ENCODE assay signal across 1 cellular context in the genomic region with DNA sequence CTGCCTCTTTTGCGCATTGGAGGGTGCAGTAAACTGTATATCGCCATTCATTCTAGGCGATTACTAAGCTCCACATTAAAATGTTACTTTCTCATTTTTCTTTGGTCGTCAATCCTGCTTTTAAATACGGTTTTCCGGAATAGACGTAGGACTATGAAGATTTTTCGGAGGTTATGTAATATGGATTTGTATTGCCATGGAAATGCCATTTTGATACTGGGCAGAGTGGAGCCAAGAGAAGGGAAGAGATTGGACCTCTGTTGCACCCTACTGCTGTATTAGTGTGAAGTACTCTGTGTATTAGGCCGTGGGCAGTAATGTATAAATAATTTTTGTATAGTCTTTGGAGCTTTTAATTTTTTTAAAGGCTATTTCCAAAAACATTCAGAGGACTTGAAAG.
TF ChIP-seq lines count a peak whose summit lies in the region.

No MANE protein-coding gene starts in this region.

TF ChIP-seq in IMR-90, 13 proteins besides CTCF, POLR2A, EP300 and RAD21:
- TF ChIP-seq SMC3 (IDR thresholded peaks at IDR 0.05; ENCODE audit: low read depth, low read length) (no peak), CHD1 (IDR thresholded peaks at IDR 0.05; ENCODE audit: low read depth, low read length) (no peak), FOS (IDR thresholded peaks at IDR 0.05; ENCODE audit: low read depth, low read length) (no peak), NFE2L2 (IDR thresholded peaks at IDR 0.05; ENCODE audit: low read depth, low read length) (no peak), MAZ (IDR thresholded peaks at IDR 0.05; ENCODE audit: borderline replicate concordance, low read depth, low read length) (no peak), RFX5 (IDR thresholded peaks at IDR 0.05; ENCODE audit: low read depth, low read length) (no peak), BHLHE40 (IDR thresholded peaks at IDR 0.05; ENCODE audit: low read depth, low read length) (no peak), RCOR1 (IDR thresholded peaks at IDR 0.05; ENCODE audit: insufficient replicate concordance, low read length) (no peak), MAFK (IDR thresholded peaks at IDR 0.05; ENCODE audit: low read depth, low read length) (no peak), CEBPB (IDR thresholded peaks at IDR 0.05; ENCODE audit: low read depth, low read length) (no peak), MXI1 (IDR thresholded peaks at IDR 0.05; ENCODE audit: borderline replicate concordance, low read depth, low read length) (no peak)
- TF ChIP-seq, protein P1, sequence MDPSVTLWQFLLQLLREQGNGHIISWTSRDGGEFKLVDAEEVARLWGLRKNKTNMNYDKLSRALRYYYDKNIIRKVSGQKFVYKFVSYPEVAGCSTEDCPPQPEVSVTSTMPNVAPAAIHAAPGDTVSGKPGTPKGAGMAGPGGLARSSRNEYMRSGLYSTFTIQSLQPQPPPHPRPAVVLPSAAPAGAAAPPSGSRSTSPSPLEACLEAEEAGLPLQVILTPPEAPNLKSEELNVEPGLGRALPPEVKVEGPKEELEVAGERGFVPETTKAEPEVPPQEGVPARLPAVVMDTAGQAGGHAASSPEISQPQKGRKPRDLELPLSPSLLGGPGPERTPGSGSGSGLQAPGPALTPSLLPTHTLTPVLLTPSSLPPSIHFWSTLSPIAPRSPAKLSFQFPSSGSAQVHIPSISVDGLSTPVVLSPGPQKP (IDR thresholded peaks at IDR 0.05; ENCODE audit: borderline replicate concordance, low read depth, low read length): no peak
- TF ChIP-seq, protein P2, sequence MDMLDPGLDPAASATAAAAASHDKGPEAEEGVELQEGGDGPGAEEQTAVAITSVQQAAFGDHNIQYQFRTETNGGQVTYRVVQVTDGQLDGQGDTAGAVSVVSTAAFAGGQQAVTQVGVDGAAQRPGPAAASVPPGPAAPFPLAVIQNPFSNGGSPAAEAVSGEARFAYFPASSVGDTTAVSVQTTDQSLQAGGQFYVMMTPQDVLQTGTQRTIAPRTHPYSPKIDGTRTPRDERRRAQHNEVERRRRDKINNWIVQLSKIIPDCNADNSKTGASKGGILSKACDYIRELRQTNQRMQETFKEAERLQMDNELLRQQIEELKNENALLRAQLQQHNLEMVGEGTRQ (IDR thresholded peaks at IDR 0.05; ENCODE audit: low read depth, low read length): no peak
